16 cellular contexts compared by ENCODE assay signal in the genomic region with DNA sequence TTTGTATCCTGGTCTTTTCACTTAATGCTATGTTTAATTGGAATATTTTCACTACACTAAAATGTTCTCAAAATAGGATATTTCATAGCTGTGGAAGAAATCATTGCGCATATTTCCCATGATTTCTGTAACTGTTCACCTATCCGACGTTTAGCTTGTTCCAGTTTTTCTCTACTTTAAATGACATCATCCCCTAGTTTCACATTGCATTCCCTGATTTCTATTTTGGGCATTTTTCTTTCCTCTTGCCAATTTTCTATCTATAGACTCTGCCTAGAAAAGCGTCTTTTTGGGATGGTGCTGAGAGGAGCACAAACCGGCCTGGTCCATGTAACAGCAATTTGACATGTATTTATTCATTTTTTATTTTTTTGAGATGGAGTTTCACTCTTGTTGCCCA.
DNase-seq lines count a peak whose midpoint lies in the region; ATAC-seq and TF ChIP-seq lines count a peak whose summit lies in the region.
"Had no signal": no experiment of that assay in that cellular context is flagged by ENCODE, and none has a peak within 500 bp of the region (broad histone marks: within the 10 kb centered on the region; RNA-seq: fewer than 3 reads in every experiment).

No MANE protein-coding gene starts in this region.

- ATAC-seq in left colon = no peak
- ATAC-seq: GM23338 had no signal

- H3K36me3 Mint-ChIP-seq in brain = no peaks in the 10 kb centered on the region
- H3K36me3 Mint-ChIP-seq: IgD-negative memory B cell had no signal

- TF ChIP-seq CTCF in brain (conservative IDR thresholded peaks at IDR 0.05) (no peak), coronary artery (IDR thresholded peaks at IDR 0.05) (no peak)

- peaks cover 0 to 11% (median 8%) of the 10 kb centered on the region in 5 experiments for H3K9me3 Mint-ChIP-seq in brain
- H3K9me3 Mint-ChIP-seq: CD4-positive, alpha-beta T cell; GM23338 had no signal

- no peaks in the 10 kb centered on the region for H3K27me3 Mint-ChIP-seq in brain
- H3K27me3 Mint-ChIP-seq: CD4-positive, alpha-beta T cell; IgD-negative memory B cell had no signal

- peak overlapping the region in 2 of 5 experiments; percentile 1 to 31 for H3K4me3 Mint-ChIP-seq in brain
- H3K4me3 Mint-ChIP-seq: CD4-positive, alpha-beta T cell; GM23338; HFFc6; IgD-negative memory B cell had no signal

- peak overlapping the region in 4 of 5 experiments; percentile 64 to 98 (median 82) for H3K27ac Mint-ChIP-seq in brain
- H3K27ac Mint-ChIP-seq: CD4-positive, alpha-beta T cell; GM23338; HFFc6; IgD-negative memory B cell had no signal

- no peak for DNase-seq in coronary artery (ENCODE audit: low spot score)
- DNase-seq in putamen (ENCODE audit: low spot score) = peak; percentile 39
- DNase-seq in OCI-M1 (lab: John Stamatoyannopoulos, UW) = no peak
- DNase-seq in left colon = no peak
- no peak for DNase-seq in CD1c-positive myeloid dendritic cell (ENCODE audit: extremely low spot score)
- DNase-seq in NOMO-1 treated with dmso at 0.1 percent for 144 hours (lab: John Stamatoyannopoulos, UW; ENCODE audit: unreplicated experiment) = no peak
- DNase-seq: ACHN; BE2C; C1 segment of cervical spinal cord; Caco-2; CD4-positive, alpha-beta T cell; HCEC 1CT; HFFc6 had no signal

- intact Hi-C loops in left colon (cut with DNase I, micrococcal nuclease) = no loop called here

- peak overlapping the region; percentile 6 for H3K4me3 ChIP-seq in coronary artery
- H3K4me3 ChIP-seq: GM23338 had no signal

- peak overlapping the region; percentile 55 to 80 for H3K27ac ChIP-seq in coronary artery

- peaks cover 51% of the 10 kb centered on the region for H3K4me1 Mint-ChIP-seq in brain
- H3K4me1 Mint-ChIP-seq: IgD-negative memory B cell had no signal
